ENCODE assay signal across 13 cellular contexts in genomic region chr5:157460921-157461792, GRCh38. TPM values are rescaled to one million over a fixed set of nuclear protein-coding genes. Genes with fewer than 3 reads are reported as not detected.
DNase-seq lines count a peak whose midpoint lies in the region; ATAC-seq and TF ChIP-seq lines count a peak whose summit lies in the region.
"Had no signal": no experiment of that assay in that cellular context is flagged by ENCODE, and none has a peak within 500 bp of the region (broad histone marks: within the 10 kb centered on the region; RNA-seq: fewer than 3 reads in every experiment).

No MANE protein-coding gene starts in this region.

- H3K4me1 Mint-ChIP-seq in Calu3 (ENCODE audit: low read depth, unreplicated experiment), result peaks cover 16% of the 10 kb centered on the region
- H3K4me1 Mint-ChIP-seq in endodermal cell, result peaks cover 7% of the 10 kb centered on the region
- H3K4me1 Mint-ChIP-seq in neural crest cell, result peaks cover 33% of the 10 kb centered on the region

- H3K9ac ChIP-seq in endodermal cell (ENCODE audit: extremely low read depth, low read length, poor library complexity, severe bottlenecking), result no peak overlapping the region

- intact Hi-C loops in Calu3 (cut with micrococcal nuclease; ENCODE audit: unreplicated experiment) (no loop called here), testis (cut with DNase I; ENCODE audit: low total_unique reads) (no loop called here)

- TF ChIP-seq CTCF in Calu3 (IDR thresholded peaks at IDR 0.05; ENCODE audit: unreplicated experiment) (no peak), RWPE2 (IDR thresholded peaks at IDR 0.05; ENCODE audit: poor library complexity, severe bottlenecking) (no peak), endodermal cell (conservative IDR thresholded peaks at IDR 0.05) (no peak), neural crest cell (conservative IDR thresholded peaks at IDR 0.05) (no peak), testis (IDR thresholded peaks at IDR 0.05) (no peak)

- CTCF ChIA-PET in Calu3 (lab: Charles Lee), result interaction anchor here (0.7 to 1.7 kb wide), 2 partner anchors 11 to 943 kb away, joined by 3 read pairs; no protein-coding TSS in a partner anchor

- H3K4me3 Mint-ChIP-seq in Calu3 (ENCODE audit: low read depth, unreplicated experiment), result peak overlapping the region; percentile 70
- H3K4me3 Mint-ChIP-seq in endodermal cell, result peak overlapping the region; percentile 58
- H3K4me3 Mint-ChIP-seq in neural crest cell, result peak overlapping the region; percentile 61

- H3K9me3 ChIP-seq in RWPE2 (ENCODE audit: severe bottlenecking) (no peaks in the 10 kb centered on the region), endodermal cell (ENCODE audit: control insufficient read depth, low read length) (no peaks in the 10 kb centered on the region), testis (no peaks in the 10 kb centered on the region)

- H3K27ac ChIP-seq in RWPE2 (ENCODE audit: poor library complexity, severe bottlenecking), result no peak overlapping the region
- no peak overlapping the region for H3K27ac ChIP-seq in endodermal cell (ENCODE audit: low read depth, low read length)
- H3K27ac ChIP-seq in testis, result no peak overlapping the region

- H3K36me3 ChIP-seq in RWPE2 (ENCODE audit: low read depth) (no peaks in the 10 kb centered on the region), endodermal cell (ENCODE audit: control insufficient read depth, insufficient read depth, low read length) (no peaks in the 10 kb centered on the region), testis (ENCODE audit: low read depth, missing control alignments) (no peaks in the 10 kb centered on the region)

- H3K27me3 ChIP-seq in RWPE2 (ENCODE audit: insufficient read depth, poor library complexity, severe bottlenecking) (no peaks in the 10 kb centered on the region), endodermal cell (ENCODE audit: control insufficient read depth, insufficient read depth, low read length, poor library complexity, severe bottlenecking) (peaks cover 48% of the 10 kb centered on the region), testis (no peaks in the 10 kb centered on the region)

- BruUV-seq in Calu3 (replicated peaks; lab: Mats Ljungman, UMichigan), result no TSS peak

- H3K36me3 Mint-ChIP-seq in Calu3 (ENCODE audit: insufficient read depth, unreplicated experiment) (peaks cover 17% of the 10 kb centered on the region), endodermal cell (ENCODE audit: low read depth) (no peaks in the 10 kb centered on the region), neural crest cell (ENCODE audit: low read depth) (no peaks in the 10 kb centered on the region)

- H3K27ac Mint-ChIP-seq in Calu3 (ENCODE audit: unreplicated experiment), result no peak overlapping the region
- H3K27ac Mint-ChIP-seq in endodermal cell, result no peak overlapping the region
- H3K27ac Mint-ChIP-seq in neural crest cell (ENCODE audit: unreplicated experiment), result no peak overlapping the region

- H3K9me3 Mint-ChIP-seq in Calu3 (ENCODE audit: low read depth, unreplicated experiment) (no peaks in the 10 kb centered on the region), endodermal cell (no peaks in the 10 kb centered on the region), neural crest cell (no peaks in the 10 kb centered on the region)

- H3K27me3 Mint-ChIP-seq in Calu3 (ENCODE audit: unreplicated experiment) (no peaks in the 10 kb centered on the region), endodermal cell (ENCODE audit: insufficient read depth) (peaks cover 63% of the 10 kb centered on the region), neural crest cell (ENCODE audit: low read depth) (peaks cover 61% of the 10 kb centered on the region)

- H3K4me3 ChIP-seq in RWPE2 (ENCODE audit: severe bottlenecking) (no peak overlapping the region), endodermal cell (ENCODE audit: low read length) (no peak overlapping the region), testis (no peak overlapping the region)

- ATAC-seq in RWPE2 (ENCODE audit: low read depth), result no peak
- ATAC-seq in GM21423 (IDR thresholded peaks at IDR 0.05; ENCODE audit: unreplicated experiment), result no peak

- WGBS in endodermal cell (ENCODE audit: insufficient coverage in 1 of 2, insufficient read length in 1 of 2), 2 experiments, result 90 to 93% methylated on average over 3 to 4 of the region's 4 CpGs
- 92 to 93% methylated on average over 1 to 4 of the region's 4 CpGs for WGBS in testis, 2 donors

- peaks cover 39% of the 10 kb centered on the region for H3K4me1 ChIP-seq in RWPE2 (ENCODE audit: insufficient read depth, poor library complexity, severe bottlenecking)
- peaks cover 2% of the 10 kb centered on the region for H3K4me1 ChIP-seq in endodermal cell (ENCODE audit: control insufficient read depth, insufficient read depth, low read length)
- H3K4me1 ChIP-seq in testis, result peaks cover 7% of the 10 kb centered on the region

- DNase-seq in Calu3 (no peak), RWPE2 (ENCODE audit: low spot score) (peak; percentile 59), endodermal cell (peak; percentile 45), neural crest cell (ENCODE audit: low read depth, low spot score) (no peak), testis (no peak), KG1 (lab: John Stamatoyannopoulos, UW) (no peak), NCI-H524 treated with DMSO at 0.1 percent for 48 hours (lab: John Stamatoyannopoulos, UW) (no peak)
- DNase-seq: activated CD4-positive, alpha-beta T cell treated with anti-CD3 and anti-CD28 coated beads for 1 hour; NCI-H1436 treated with DMSO at 0.1 percent for 48 hours; NCI-H748 treated with DMSO at 0.1 percent for 48 hours; stimulated activated CD4-positive, alpha-beta T cell treated with anti-CD3 and anti-CD28 coated beads, Interleukin-2, amount 100 ng/mL, for 24 hours had no signal

- TF ChIP-seq POLR2A in testis (IDR thresholded peaks at IDR 0.05), result no peak

RNA-seq across cellular contexts. Expression of gene NIPAL4, which starts 1.1 kb away (rescaled TPM):
- total RNA-seq in Calu3 (2022), result 2.7 and 3.2 TPM in 2 replicates
- not detected for total RNA-seq in endodermal cell
- 0.71 TPM for polyA plus RNA-seq in endodermal cell (2013, experiment 1 of 2)
- polyA plus RNA-seq in endodermal cell (2013, experiment 2 of 2), result 0.79 TPM
- not detected in 2 replicates for total RNA-seq in neural crest cell
- under 1 TPM in 1 of 2 donors, not detected in 1; 0.08 TPM for total RNA-seq in testis
- polyA plus RNA-seq in testis (ENCODE audit: insufficient read depth, low read depth, low replicate concordance), result 0.18 TPM
- total RNA-seq: H7 had no signal

Comparison
In these comparisons a context has a peak if more than half of its experiments do, and no peak if none do; other contexts are left out.
1. DNase-seq: peak in RWPE2 (single experiment) and endodermal cell (single experiment); none in Calu3 (single experiment), neural crest cell (single experiment), testis (single experiment), KG1 (single experiment) and NCI-H524 treated with DMSO at 0.1 percent for 48 hours (single experiment).
2. Peak in every context shown above with its lines, with median percentiles within 50 percentile points of each other: H3K4me3 Mint-ChIP-seq.